In the genomic region with DNA sequence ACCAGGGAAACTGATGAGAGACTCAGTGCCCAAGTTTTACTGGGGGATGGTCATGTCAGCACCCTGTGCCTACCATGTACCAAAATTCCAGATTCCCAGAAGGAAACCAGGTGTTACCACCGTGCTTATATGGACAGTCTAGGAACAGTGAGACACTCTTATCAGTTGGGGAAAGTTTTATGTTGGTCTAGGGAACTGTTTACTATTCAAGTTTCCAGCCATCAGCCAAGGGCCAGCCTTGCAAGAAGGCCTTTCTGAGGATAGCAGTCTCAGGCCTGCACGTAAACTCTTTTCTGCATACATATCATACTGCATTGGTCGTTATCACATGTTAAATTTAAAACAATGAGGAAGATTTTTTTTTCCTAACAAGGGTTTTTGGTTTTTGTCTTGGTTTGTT, we compare ENCODE assay signal across 10 cellular contexts. TPM values are rescaled to one million over a fixed set of nuclear protein-coding genes. Genes with fewer than 3 reads are reported as not detected.
"Had no signal": no experiment of that assay in that cellular context is flagged by ENCODE, and none has a peak within 500 bp of the region (broad histone marks: within the 10 kb centered on the region; RNA-seq: fewer than 3 reads in every experiment).

No MANE protein-coding gene starts in this region.

- H3K4me1 Mint-ChIP-seq: GM23338, H9, IgD-negative memory B cell had no signal

- H3K4me3 ChIP-seq: GM23338 had no signal

- FAIRE-seq: H1, H54, HepG2 had no signal

- H3K27ac Mint-ChIP-seq: GM23338, H9, IgD-negative memory B cell had no signal

- H3K4me2 ChIP-seq: GM23338 had no signal

- H3K27ac ChIP-seq: HL-60 had no signal

- H3K4me3 Mint-ChIP-seq: GM23338, H9 had no signal

- H2AFZ ChIP-seq: GM23338 had no signal

- ATAC-seq: HepG2 had no signal

- DNase-seq: H9, HCEC 1CT, KG1 had no signal

- H3K9me3 Mint-ChIP-seq: GM23338, H9, IgD-negative memory B cell had no signal

RNA-seq across cellular contexts. Expression of a gene that starts 12.6 kb away (rescaled TPM):
- total RNA-seq: HT1080 had no signal
- polyA plus RNA-seq: IgD-negative memory B cell had no signal
